ENCODE assay signal across 36 cellular contexts in genomic region chr4:141620715-141621114, GRCh38. TPM values are rescaled to one million over a fixed set of nuclear protein-coding genes. Genes with fewer than 3 reads are reported as not detected.
DNase-seq lines count a peak whose midpoint lies in the region; ATAC-seq, FAIRE-seq and TF ChIP-seq lines count a peak whose summit lies in the region.
"Had no signal": no experiment of that assay in that cellular context is flagged by ENCODE, and none has a peak within 500 bp of the region (broad histone marks: within the 10 kb centered on the region; RNA-seq: fewer than 3 reads in every experiment).

No MANE protein-coding gene starts in this region.

- CTCF ChIA-PET in HepG2 (lab: Yijun Ruan, JAX; ENCODE audit: low intra/inter-chr PET ratio, low total read pairs) (no interaction called here), A549 (lab: Yijun Ruan, JAX) (interaction anchor here (0.6 kb wide), 1 partner anchor 15 kb away, joined by 3 read pairs; no protein-coding TSS in a partner anchor), K562 (lab: Yijun Ruan, JAX; ENCODE audit: low intra/inter-chr PET ratio) (no interaction called here)
- CTCF ChIA-PET in activated CD4-positive, alpha-beta memory T cell treated with anti-CD3 and anti-CD28 coated beads for 36 hours (lab: Charles Lee), result no interaction called here

- TF ChIP-seq POLR2A in HepG2 (IDR thresholded peaks at IDR 0.05; ENCODE audit: insufficient read depth in 1 of 2, low read depth in 2 of 2, low read length in 2 of 2) (no peak), right lobe of liver (IDR thresholded peaks at IDR 0.05) (no peak), A549 (IDR thresholded peaks at IDR 0.05; ENCODE audit: low read length) (no peak), K562 (conservative IDR thresholded peaks at IDR 0.05) (no peak)

- H3K9me3 Mint-ChIP-seq in activated CD4-positive, alpha-beta memory T cell treated with anti-CD3 and anti-CD28 coated beads for 36 hours, result no peaks in the 10 kb centered on the region
- H3K9me3 Mint-ChIP-seq: CD4-positive, alpha-beta T cell; CD8-positive, alpha-beta memory T cell; CD8-positive, alpha-beta T cell had no signal

- WGBS in HepG2 (ENCODE audit: low lambda C conversion rate), result 41% methylated on average over 1 of the region's 1 CpG
- WGBS in right lobe of liver (ENCODE audit: insufficient coverage, low coverage, low lambda C conversion rate, missing lambda C conversion rate), result 80% methylated on average over 1 of the region's 1 CpG
- 92% methylated on average over 1 of the region's 1 CpG for WGBS in A549 (ENCODE audit: missing lambda C conversion rate)
- 5% methylated on average over 1 of the region's 1 CpG for WGBS in K562 (ENCODE audit: insufficient coverage, low coverage, missing lambda C conversion rate)

- no peak for DNase-seq in HepG2 (ENCODE audit: low spot score)
- DNase-seq in right lobe of liver, result no peak
- no peak for DNase-seq in A549 (ENCODE audit: low read depth in 1 of 2, low spot score in 1 of 2)
- no peak for DNase-seq in GM19239 (ENCODE audit: insufficient read length, low spot score)
- no peak for DNase-seq in K562 (ENCODE audit: extremely low read depth in 1 of 4, low spot score in 3 of 4)
- no peak for DNase-seq in dedifferentiated amniotic fluid mesenchymal stem cell (ENCODE audit: extremely low spot score)
- DNase-seq in activated CD4-positive, alpha-beta memory T cell treated with anti-CD3 and anti-CD28 coated beads for 36 hours, result no peak
- DNase-seq: 8988T; ACHN; AML-193; BE2C; C1 segment of cervical spinal cord; Caco-2; Calu3; CD4-positive, alpha-beta memory T cell; CD4-positive, alpha-beta T cell; CD4-positive, CD25-positive, alpha-beta regulatory T cell; CD8-positive, alpha-beta memory T cell; CD8-positive, alpha-beta T cell; COR-L47; DMS 273 treated with DMSO at 0.1 percent for 48 hours; DMS153; DMS53; DMS79; DMS79 treated with DMSO at 0.1 percent for 48 hours; DND-41; EL had no signal

- TF ChIP-seq EP300 in HepG2 (IDR thresholded peaks at IDR 0.05; ENCODE audit: low read depth in 2 of 2, low read length in 2 of 2), result no peak
- TF ChIP-seq EP300 in HepG2 (CRISPR knock-in tag; IDR thresholded peaks at IDR 0.05; ENCODE audit: borderline replicate concordance), result no peak
- no peak for TF ChIP-seq EP300 in A549 (IDR thresholded peaks at IDR 0.05)
- TF ChIP-seq EP300 in K562 (IDR thresholded peaks at IDR 0.05; ENCODE audit: low read length), result no peak

- intact Hi-C loops in HepG2 (cut with micrococcal nuclease; ENCODE audit: unreplicated experiment), result no loop called here
- intact Hi-C loops in right lobe of liver (cut with DNase I), result no loop called here
- intact Hi-C loops in K562 (cut with micrococcal nuclease), result no loop called here
- intact Hi-C loops in activated CD4-positive, alpha-beta memory T cell treated with anti-CD3 and anti-CD28 coated beads for 36 hours (cut with micrococcal nuclease), result no loop called here

- H3K9me1 ChIP-seq in K562 (ENCODE audit: control insufficient read depth, insufficient read depth, low read length), result no peaks in the 10 kb centered on the region

- H3K27ac ChIP-seq in HepG2 (ENCODE audit: extremely low read length, insufficient read depth, low read length) (no peak overlapping the region), right lobe of liver (no peak overlapping the region), A549 (no peak overlapping the region), K562 (ENCODE audit: extremely low read depth, low read depth, low read length) (no peak overlapping the region)
- H3K27ac ChIP-seq: 22Rv1; BLaER1; BLaER1 treated with 17β-estradiol and CSF1 and Interleukin-3, amounts not matched to agents 10 nM and 100 nM; C4-2B had no signal

- TF ChIP-seq CTCF in HepG2 (CRISPR knock-in tag; IDR thresholded peaks at IDR 0.05), result no peak
- TF ChIP-seq CTCF in right lobe of liver (IDR thresholded peaks at IDR 0.05), result no peak
- TF ChIP-seq CTCF in A549 (IDR thresholded peaks at IDR 0.05), result no peak
- TF ChIP-seq CTCF in K562 (IDR thresholded peaks at IDR 0.05 in 2 of 3, conservative IDR thresholded peaks at IDR 0.05 in 1 of 3; ENCODE audit: insufficient read depth in 2 of 3, low read depth in 1 of 3, low read length in 3 of 3), result no peak

- no peaks in the 10 kb centered on the region for H3K4me1 Mint-ChIP-seq in activated CD4-positive, alpha-beta memory T cell treated with anti-CD3 and anti-CD28 coated beads for 36 hours (ENCODE audit: low read depth)
- H3K4me1 Mint-ChIP-seq: B cell; CD14-positive monocyte; CD4-positive, alpha-beta memory T cell; CD4-positive, CD25-positive, alpha-beta regulatory T cell; CD8-positive, alpha-beta memory T cell had no signal

- H3K27me3 ChIP-seq in HepG2 (ENCODE audit: control insufficient read depth in 1 of 2, insufficient read depth in 2 of 2, low read length in 2 of 2) (no peaks in the 10 kb centered on the region), right lobe of liver (no peaks in the 10 kb centered on the region), K562 (ENCODE audit: control insufficient read depth in 2 of 2, insufficient read depth in 2 of 2, low read length in 2 of 2) (no peaks in the 10 kb centered on the region)
- H3K27me3 ChIP-seq: BE2C; BLaER1; BLaER1 treated with 17β-estradiol and CSF1 and Interleukin-3, amounts not matched to agents 10 nM and 100 nM had no signal

- H3K79me2 ChIP-seq in HepG2 (ENCODE audit: insufficient read depth, low read length), result no peaks in the 10 kb centered on the region
- H3K79me2 ChIP-seq in K562 (ENCODE audit: control insufficient read depth, insufficient read depth, low read length), result no peaks in the 10 kb centered on the region

- no peak overlapping the region for H3K9ac ChIP-seq in HepG2 (ENCODE audit: insufficient read depth, low read depth, low read length)
- H3K9ac ChIP-seq in K562 (ENCODE audit: insufficient read depth in 1 of 2, low read depth in 2 of 2, low read length in 2 of 2), result no peak overlapping the region
- H3K9ac ChIP-seq: BLaER1; BLaER1 treated with 17β-estradiol and CSF1 and Interleukin-3, amounts not matched to agents 10 nM and 100 nM had no signal

- no peak for FAIRE-seq in HepG2 (lab: Jason Lieb, UNC)
- no peak for FAIRE-seq in A549 (lab: Jason Lieb, UNC)
- peak; percentile 37 for FAIRE-seq in GM19239 (lab: Jason Lieb, UNC)
- FAIRE-seq in K562 (lab: Jason Lieb, UNC), result no peak
- FAIRE-seq: A204.1, D721Med had no signal

- no peaks in the 10 kb centered on the region for H3K27me3 Mint-ChIP-seq in activated CD4-positive, alpha-beta memory T cell treated with anti-CD3 and anti-CD28 coated beads for 36 hours
- H3K27me3 Mint-ChIP-seq: B cell; CD4-positive, CD25-positive, alpha-beta regulatory T cell had no signal

- in situ Hi-C loops in HepG2 (cut with HindIII; ENCODE audit: extremely low pct_ligation_motif_present, low pct_unique_long_range_greater_than_20kb) (no loop called here), K562 (cut with MboI) (no loop called here)

- BruUV-seq in HepG2 (replicated peaks; lab: Mats Ljungman, UMichigan) (no TSS peak), K562 (replicated peaks; lab: Mats Ljungman, UMichigan) (no TSS peak)

- no peak overlapping the region for H3K4me2 ChIP-seq in HepG2 (ENCODE audit: low read depth, low read length)
- H3K4me2 ChIP-seq in A549, result no peak overlapping the region
- H3K4me2 ChIP-seq in K562 (ENCODE audit: insufficient read depth, low read length), result no peak overlapping the region
- H3K4me2 ChIP-seq: BLaER1; BLaER1 treated with 17β-estradiol and CSF1 and Interleukin-3, amounts not matched to agents 10 nM and 100 nM had no signal

- no peak for TF ChIP-seq RAD21 in HepG2 (CRISPR knock-in tag; IDR thresholded peaks at IDR 0.05)
- TF ChIP-seq RAD21 in A549 (conservative IDR thresholded peaks at IDR 0.05 in 1 of 2, IDR thresholded peaks at IDR 0.05 in 1 of 2), result no peak
- no peak for TF ChIP-seq RAD21 in K562 (CRISPR knock-in tag; conservative IDR thresholded peaks at IDR 0.05 in 1 of 2, IDR thresholded peaks at IDR 0.05 in 1 of 2)

- H3K36me3 ChIP-seq in HepG2 (replicated peaks in 1 of 2; ENCODE audit: control insufficient read depth in 1 of 2, insufficient read depth in 2 of 2, low read length in 2 of 2), result no peaks in the 10 kb centered on the region
- no peaks in the 10 kb centered on the region for H3K36me3 ChIP-seq in right lobe of liver
- no peaks in the 10 kb centered on the region for H3K36me3 ChIP-seq in K562 (ENCODE audit: control insufficient read depth, insufficient read depth, low read length)
- H3K36me3 ChIP-seq: BE2C; BLaER1; BLaER1 treated with 17β-estradiol and CSF1 and Interleukin-3, amounts not matched to agents 10 nM and 100 nM had no signal

- no peaks in the 10 kb centered on the region for H3K36me3 Mint-ChIP-seq in activated CD4-positive, alpha-beta memory T cell treated with anti-CD3 and anti-CD28 coated beads for 36 hours
- H3K36me3 Mint-ChIP-seq: CD4-positive, alpha-beta memory T cell; CD4-positive, CD25-positive, alpha-beta regulatory T cell; CD8-positive, alpha-beta T cell had no signal

- H3K27ac Mint-ChIP-seq in activated CD4-positive, alpha-beta memory T cell treated with anti-CD3 and anti-CD28 coated beads for 36 hours, result no peak overlapping the region
- H3K27ac Mint-ChIP-seq: B cell; CD14-positive monocyte; CD4-positive, alpha-beta memory T cell; CD4-positive, alpha-beta T cell; CD4-positive, CD25-positive, alpha-beta regulatory T cell; CD8-positive, alpha-beta memory T cell; CD8-positive, alpha-beta T cell had no signal

- H3K4me1 ChIP-seq in HepG2 (ENCODE audit: insufficient read depth, low read length) (no peaks in the 10 kb centered on the region), right lobe of liver (no peaks in the 10 kb centered on the region), A549 (no peaks in the 10 kb centered on the region), K562 (replicated peaks in 1 of 2; ENCODE audit: control insufficient read depth in 2 of 2, insufficient read depth in 2 of 2, low read length in 2 of 2) (no peaks in the 10 kb centered on the region)
- H3K4me1 ChIP-seq: BLaER1, Caco-2 had no signal

- POLR2A ChIA-PET in HepG2 (lab: Yijun Ruan, JAX), result no interaction called here
- POLR2A ChIA-PET in A549 (lab: Yijun Ruan, JAX), result no interaction called here
- POLR2A ChIA-PET in K562 (lab: Yijun Ruan, JAX), result no interaction called here
- POLR2A ChIA-PET in activated CD4-positive, alpha-beta memory T cell treated with anti-CD3 and anti-CD28 coated beads for 36 hours (lab: Charles Lee), result no interaction called here

- H3K9me3 ChIP-seq in HepG2 (ENCODE audit: low read length) (no peaks in the 10 kb centered on the region), right lobe of liver (no peaks in the 10 kb centered on the region), A549 (no peaks in the 10 kb centered on the region), K562 (replicated peaks; ENCODE audit: control insufficient read depth, insufficient read depth, low read depth, low read length) (no peaks in the 10 kb centered on the region)
- H3K9me3 ChIP-seq: BE2C, BLaER1, Caco-2 had no signal

- no peak for ATAC-seq in HepG2
- no peak for ATAC-seq in right lobe of liver
- ATAC-seq in A549, result no peak
- ATAC-seq in K562, result no peak
- ATAC-seq in GM18867 (IDR thresholded peaks at IDR 0.05; ENCODE audit: unreplicated experiment), result no peak
- ATAC-seq: CD8-positive, alpha-beta T cell had no signal

- no peak overlapping the region for H2AFZ ChIP-seq in HepG2 (ENCODE audit: low read length)
- H2AFZ ChIP-seq in K562 (ENCODE audit: low read depth, low read length), result no peak overlapping the region

- H4K20me1 ChIP-seq in HepG2 (ENCODE audit: insufficient read depth, low read length) (no peaks in the 10 kb centered on the region), K562 (replicated peaks; ENCODE audit: control insufficient read depth, insufficient read depth, low read length) (no peaks in the 10 kb centered on the region)
- H4K20me1 ChIP-seq: BLaER1; BLaER1 treated with 17β-estradiol and CSF1 and Interleukin-3, amounts not matched to agents 10 nM and 100 nM had no signal

- H3K4me3 Mint-ChIP-seq in activated CD4-positive, alpha-beta memory T cell treated with anti-CD3 and anti-CD28 coated beads for 36 hours, result no peak overlapping the region
- H3K4me3 Mint-ChIP-seq: B cell; CD14-positive monocyte; CD4-positive, alpha-beta memory T cell; CD4-positive, alpha-beta T cell; CD4-positive, CD25-positive, alpha-beta regulatory T cell; CD8-positive, alpha-beta memory T cell; CD8-positive, alpha-beta T cell had no signal

- no peak overlapping the region for H3K4me3 ChIP-seq in HepG2 (replicated peaks in 1 of 3; ENCODE audit: insufficient read depth in 1 of 3, low read depth in 2 of 3, low read length in 3 of 3)
- no peak overlapping the region for H3K4me3 ChIP-seq in right lobe of liver
- H3K4me3 ChIP-seq in A549, result no peak overlapping the region
- no peak overlapping the region for H3K4me3 ChIP-seq in K562
- H3K4me3 ChIP-seq: BLaER1; BLaER1 treated with 17β-estradiol and CSF1 and Interleukin-3, amounts not matched to agents 10 nM and 100 nM had no signal

RNA-seq across cellular contexts. Expression of gene IL15, which starts 15.7 kb away (rescaled TPM):
- total RNA-seq in HepG2 (2016; rRNA removed; fragmentation: Illumina TruSeq; extraction: Trizol) (0.18 and 0.24 TPM in 2 replicates), right lobe of liver (1 to 10 TPM in 5 of 6 experiments, under 1 TPM in 1; 0.43 to 2.2 (median 1.4) TPM), K562 (2014; rRNA removed) (0.27 TPM in 1 of 2 replicates, not detected in the other), K562 (2014; rRNA removed; fragmentation: Illumina TruSeq; extraction: Trizol) (0.26 and 0.40 TPM in 2 replicates), K562 (2015; rRNA removed; fragmentation: Illumina TruSeq; extraction: Trizol) (0.26 and 0.40 TPM in 2 replicates), K562 (2021) (0.33 and 0.76 TPM in 2 replicates)
- total RNA-seq in HepG2 (2016; cell fraction: cytosol; rRNA removed; fragmentation: Illumina TruSeq; extraction: Trizol; ENCODE audit: low read depth), result 0.20 and 0.26 TPM in 2 replicates
- total RNA-seq in HepG2 (2016; cell fraction: insoluble cytoplasmic fraction; rRNA removed; fragmentation: Illumina TruSeq; extraction: Trizol), result 0.13 TPM in 2 replicates
- 0.24 and 0.40 TPM in 2 replicates for total RNA-seq in HepG2 (2016; cell fraction: membrane; rRNA removed; fragmentation: Illumina TruSeq; extraction: Trizol)
- total RNA-seq in HepG2 (2016; cell fraction: nucleus; rRNA removed; fragmentation: Illumina TruSeq; extraction: Trizol), result 0.13 and 0.81 TPM in 2 replicates
- polyA plus RNA-seq in HepG2 (2011; rRNA removed) (0.12 and 0.24 TPM in 2 replicates), A549 (2011; rRNA removed) (24.0 and 32.3 TPM in 2 replicates), A549 (2017; fragmentation: RNase III; extraction: RNeasy Plus Mini Kit Qiagen cat#74134 plus additional on column Dnase treatment) (12.7 to 16.2 TPM (median 14.1 TPM) in 3 replicates), K562 (2011; rRNA removed) (0.08 and 0.50 TPM in 2 replicates), K562 (2014; fragmentation: Illumina TruSeq; extraction: Trizol) (0.13 and 0.29 TPM in 2 replicates), K562 (2014; fragmentation: Nextera tagmentation; extraction: Ambion mirVana) (under 1 TPM; 0.17 to 0.34 TPM), K562 (2014; rRNA removed) (0.18 and 0.41 TPM in 2 replicates)
- 0.12 and 0.15 TPM in 2 replicates for polyA plus RNA-seq in HepG2 (2011; cell fraction: cytosol; rRNA removed)
- polyA plus RNA-seq in HepG2 (2011; cell fraction: nucleus; rRNA removed), result 0.48 TPM in 1 of 2 replicates, not detected in the other
- 0.23 TPM in 1 of 2 replicates, not detected in the other for polyA plus RNA-seq in HepG2 (2012)
- 0.07 and 0.25 TPM in 2 replicates for polyA plus RNA-seq in HepG2 (2016; cell fraction: cytosol; fragmentation: Illumina TruSeq; extraction: Trizol; ENCODE audit: low read depth)
- polyA plus RNA-seq in HepG2 (2016; cell fraction: insoluble cytoplasmic fraction; fragmentation: Illumina TruSeq; extraction: Trizol; ENCODE audit: low read depth), result 0.16 TPM in 2 replicates
- 0.34 and 0.46 TPM in 2 replicates for polyA plus RNA-seq in HepG2 (2016; cell fraction: membrane; fragmentation: Illumina TruSeq; extraction: Trizol; ENCODE audit: low read depth)
- polyA plus RNA-seq in HepG2 (2016; cell fraction: nucleus; fragmentation: Illumina TruSeq; extraction: Trizol; ENCODE audit: insufficient read depth, low read depth), result 0.36 and 1.4 TPM in 2 replicates
- 0.14 and 3.5 TPM in 2 replicates for polyA minus RNA-seq in HepG2 (2011; rRNA and poly(A)+ RNA removed; ENCODE audit: low replicate concordance)
- 0.40 TPM in 1 of 2 replicates, not detected in the other for polyA minus RNA-seq in HepG2 (2011; cell fraction: cytosol; rRNA and poly(A)+ RNA removed)
- polyA minus RNA-seq in HepG2 (2011; cell fraction: nucleus; rRNA and poly(A)+ RNA removed), result 0.52 and 1.5 TPM in 2 replicates
- polyA plus RNA-seq in A549 (2012; cell fraction: cytosol; rRNA removed), result 7.5 and 8.4 TPM in 2 replicates
- 14.6 and 15.2 TPM in 2 replicates for polyA plus RNA-seq in A549 (2012; cell fraction: nucleus; rRNA removed)
- polyA minus RNA-seq in A549 (2011; rRNA and poly(A)+ RNA removed), result 16.2 and 17.4 TPM in 2 replicates
- total RNA-seq in K562 (2011; cell fraction: chromatin; rRNA removed; ENCODE audit: low replicate concordance), result 0.23 and 1.8 TPM in 2 replicates
- total RNA-seq in K562 (2011; cell fraction: nucleolus; rRNA removed), result 0.17 and 0.39 TPM in 2 replicates
- 0.81 and 1.6 TPM in 2 replicates for total RNA-seq in K562 (2011; cell fraction: nucleoplasm; rRNA removed)
- 0.04 TPM in 2 replicates for polyA plus RNA-seq in K562 (2011; cell fraction: cytosol; rRNA removed)
- polyA plus RNA-seq in K562 (2011; cell fraction: nucleus; rRNA removed), result 0.13 and 0.14 TPM in 2 replicates
- 0.22 and 0.43 TPM in 2 replicates for polyA plus RNA-seq in K562 (2012)
- 0.32 TPM in 1 of 2 replicates, not detected in the other for polyA minus RNA-seq in K562 (2011; rRNA and poly(A)+ RNA removed)
- not detected in 2 replicates for polyA minus RNA-seq in K562 (2011; cell fraction: cytosol; rRNA and poly(A)+ RNA removed)
- 1.8 TPM in 1 of 2 replicates, not detected in the other for polyA minus RNA-seq in K562 (2011; cell fraction: nucleus; rRNA and poly(A)+ RNA removed)
- total RNA-seq in activated CD4-positive, alpha-beta memory T cell treated with anti-CD3 and anti-CD28 coated beads for 36 hours, result 1 to 10 TPM; 1.4 to 2.2 TPM
- total RNA-seq: Caco-2 had no signal

Comparison
In these comparisons a context has a peak if more than half of its experiments do, and no peak if none do; other contexts are left out.
1. Of the 241 proteins assayed by ChIP-seq in both HepG2 and K562: peak only in HepG2: MAFK; only in K562: none; in both: none; in neither: 240.